ENCODE assay signal across 9 cellular contexts in genomic region chr15:64865998-64866520, GRCh38. TPM values are rescaled to one million over a fixed set of nuclear protein-coding genes. Genes with fewer than 3 reads are reported as not detected.
DNase-seq lines count a peak whose midpoint lies in the region; ATAC-seq, FAIRE-seq and TF ChIP-seq lines count a peak whose summit lies in the region.
"Had no signal": no experiment of that assay in that cellular context is flagged by ENCODE, and none has a peak within 500 bp of the region (broad histone marks: within the 10 kb centered on the region; RNA-seq: fewer than 3 reads in every experiment).

No MANE protein-coding gene starts in this region.

- peaks cover 14% of the 10 kb centered on the region for H3K79me2 ChIP-seq in GM23248 (ENCODE audit: insufficient read depth)
- H3K79me2 ChIP-seq in astrocyte (ENCODE audit: insufficient read depth, low read length) = no peaks in the 10 kb centered on the region

- H3K4me1 ChIP-seq in GM23248 (ENCODE audit: insufficient read depth) (peaks cover 13% of the 10 kb centered on the region), astrocyte (ENCODE audit: insufficient read depth, low read length) (peaks cover 16% of the 10 kb centered on the region), iPS DF 6.9 (ENCODE audit: control insufficient read depth, insufficient read depth, low read length) (peaks cover 14% of the 10 kb centered on the region), sigmoid colon (peaks cover 0 to 42% (median 25%) of the 10 kb centered on the region in 4 donors)

- peak overlapping the region; percentile 18; the same call in 1 of the 2 replicates for H3K9ac ChIP-seq in GM23248
- H3K9ac ChIP-seq in astrocyte (ENCODE audit: low read length) = peak overlapping the region; percentile 17

- H3K27me3 Mint-ChIP-seq in astrocyte (ENCODE audit: low read depth, unreplicated experiment) = no peaks in the 10 kb centered on the region
- H3K27me3 Mint-ChIP-seq: activated T-cell treated with anti-CD3 and anti-CD28 coated beads, Interleukin-2, amount 50 U/mL, for 24 hours had no signal

- no peak overlapping the region for H2AFZ ChIP-seq in GM23248
- no peak overlapping the region for H2AFZ ChIP-seq in astrocyte (ENCODE audit: low read depth, low read length)

- H3K4me3 Mint-ChIP-seq in astrocyte (ENCODE audit: unreplicated experiment) = no peak overlapping the region
- H3K4me3 Mint-ChIP-seq: activated T-cell treated with anti-CD3 and anti-CD28 coated beads, Interleukin-2, amount 50 U/mL, for 24 hours had no signal

- H3K27ac Mint-ChIP-seq in astrocyte (ENCODE audit: unreplicated experiment) = no peak overlapping the region
- H3K27ac Mint-ChIP-seq in activated naive CD4-positive, alpha-beta T cell treated with anti-CD3 and anti-CD28 coated beads, Interleukin-2, amount 50 U/mL, for 72 hours = no peak overlapping the region

- no peak for TF ChIP-seq POLR2A in sigmoid colon (IDR thresholded peaks at IDR 0.05)

- H3F3A ChIP-seq in GM23248 (ENCODE audit: insufficient read depth) = 0 out of 2 replicates have a peak, but pooled peaks cover 7% of the 10 kb centered on the region

- in situ Hi-C loops in GM23248 (cut with MboI) = no loop called here

- intact Hi-C loops in sigmoid colon (cut with DNase I) = no loop called here

- no peaks in the 10 kb centered on the region for H3K9me3 Mint-ChIP-seq in astrocyte (ENCODE audit: unreplicated experiment)
- no peaks in the 10 kb centered on the region for H3K9me3 Mint-ChIP-seq in activated naive CD4-positive, alpha-beta T cell treated with anti-CD3 and anti-CD28 coated beads, Interleukin-2, amount 50 U/mL, for 72 hours
- H3K9me3 Mint-ChIP-seq: activated T-cell treated with anti-CD3 and anti-CD28 coated beads, Interleukin-2, amount 50 U/mL, for 24 hours had no signal

- H3K27ac ChIP-seq in GM23248 (peak overlapping the region; percentile 46), astrocyte (ENCODE audit: low read depth, low read length) (peak overlapping the region; percentile 13), iPS DF 6.9 (ENCODE audit: low read length) (no peak overlapping the region), sigmoid colon (peak overlapping the region; percentile 52 to 71 (median 58))

- H3K9me3 ChIP-seq in GM23248 (ENCODE audit: low read depth) = no peaks in the 10 kb centered on the region
- H3K9me3 ChIP-seq in astrocyte (ENCODE audit: insufficient read depth, low read depth, low read length) = no peaks in the 10 kb centered on the region
- no peaks in the 10 kb centered on the region for H3K9me3 ChIP-seq in iPS DF 6.9 (ENCODE audit: control insufficient read depth, insufficient read depth, low read length)
- H3K9me3 ChIP-seq in sigmoid colon = no peaks in the 10 kb centered on the region

- no peaks in the 10 kb centered on the region for H3K27me3 ChIP-seq in GM23248 (replicated peaks; ENCODE audit: insufficient read depth)
- no peaks in the 10 kb centered on the region for H3K27me3 ChIP-seq in astrocyte (ENCODE audit: insufficient read depth, low read length)
- no peaks in the 10 kb centered on the region for H3K27me3 ChIP-seq in iPS DF 6.9 (ENCODE audit: control insufficient read depth, insufficient read depth, low read length)
- H3K27me3 ChIP-seq in sigmoid colon = no peaks in the 10 kb centered on the region

- H3K36me3 Mint-ChIP-seq in astrocyte (ENCODE audit: low read depth, unreplicated experiment) = peaks cover 12% of the 10 kb centered on the region
- no peaks in the 10 kb centered on the region for H3K36me3 Mint-ChIP-seq in activated naive CD4-positive, alpha-beta T cell treated with anti-CD3 and anti-CD28 coated beads, Interleukin-2, amount 50 U/mL, for 72 hours

- 35 to 55% methylated on average over 4 to 6 of the region's 6 CpGs for whole genome bisulfite sequencing in GM23248 (ENCODE audit: low coverage in 1 of 2, low lambda C conversion rate in 2 of 2, missing lambda C conversion rate in 2 of 2), 2 experiments
- no CpG with 5 or more reads among the region's 6 CpGs for WGBS in iPS DF 6.9 (ENCODE audit: insufficient coverage, insufficient read length)
- 75 to 76% methylated on average over 6 of the region's 6 CpGs for WGBS in sigmoid colon, 2 donors

- H3K36me3 ChIP-seq in GM23248 (ENCODE audit: low read depth) (no peaks in the 10 kb centered on the region; the same call in 1 of the 2 replicates), astrocyte (ENCODE audit: insufficient read depth, low read length) (no peaks in the 10 kb centered on the region), iPS DF 6.9 (ENCODE audit: control insufficient read depth, insufficient read depth, low read length) (peaks cover 7% of the 10 kb centered on the region; the same call in 1 of the 2 replicates), sigmoid colon (peaks cover 12 to 46% (median 20%) of the 10 kb centered on the region in 4 donors)

- H3K4me3 ChIP-seq in GM23248 (no peak overlapping the region), astrocyte (ENCODE audit: insufficient read depth, low read depth, low read length) (no peak overlapping the region), iPS DF 6.9 (ENCODE audit: low read length) (no peak overlapping the region), sigmoid colon (no peak overlapping the region)

- H3K9me2 ChIP-seq in GM23248 (ENCODE audit: insufficient read depth) = no peaks in the 10 kb centered on the region

- no peak for ATAC-seq in GM21529 (IDR thresholded peaks at IDR 0.05; ENCODE audit: unreplicated experiment)
- ATAC-seq in activated naive CD4-positive, alpha-beta T cell treated with anti-CD3 and anti-CD28 coated beads, Interleukin-2, amount 50 U/mL, for 72 hours = no peak

- FAIRE-seq in astrocyte (lab: Jason Lieb, UNC) = peak; percentile 37

- peak overlapping the region; percentile 4 for H3K4me2 ChIP-seq in GM23248 (ENCODE audit: unreplicated experiment)
- H3K4me2 ChIP-seq in astrocyte (ENCODE audit: low read length) = peak overlapping the region; percentile 52

- H3K4me1 Mint-ChIP-seq in astrocyte (ENCODE audit: low read depth, unreplicated experiment) = peaks cover 24% of the 10 kb centered on the region

- no peaks in the 10 kb centered on the region for H4K20me1 ChIP-seq in GM23248 (ENCODE audit: insufficient read depth)
- peaks cover 18% of the 10 kb centered on the region for H4K20me1 ChIP-seq in astrocyte (ENCODE audit: insufficient read depth, low read length)

- no peak for TF ChIP-seq EP300 in sigmoid colon (IDR thresholded peaks at IDR 0.05)

- DNase-seq in GM23248 (peak; percentile 69), astrocyte (ENCODE audit: low read depth) (peak; percentile 84), iPS DF 6.9 (ENCODE audit: low read depth, low spot score) (peak; percentile 61), sigmoid colon (no peak), HK-2 (ENCODE audit: unreplicated experiment) (no peak)
- DNase-seq in activated CD4-positive, alpha-beta T cell treated with anti-CD3 and anti-CD28 coated beads, Interleukin-2, amount 50 U/mL, for 1 hour = no peak
- DNase-seq in activated naive CD4-positive, alpha-beta T cell treated with anti-CD3 and anti-CD28 coated beads, Interleukin-2, amount 50 U/mL, for 72 hours (ENCODE audit: low spot score in 2 of 2) = no peak
- DNase-seq: activated T-cell treated with anti-CD3 and anti-CD28 coated beads, Interleukin-2, amount 50 U/mL, for 24 hours had no signal

- TF ChIP-seq CTCF in astrocyte (IDR thresholded peaks at IDR 0.05; ENCODE audit: insufficient read depth, low read depth, low read length) = no peak
- no peak for TF ChIP-seq CTCF in sigmoid colon (IDR thresholded peaks at IDR 0.05)

RNA-seq across cellular contexts. Expression of gene PLEKHO2, which starts 24.3 kb away (rescaled TPM):
- 27.2 and 35.3 TPM in 2 replicates for total RNA-seq in GM23248 (2014; rRNA removed; shearing (Covaris generic))
- 30.7 and 32.3 TPM in 2 replicates for polyA plus RNA-seq in GM23248 (2016; fragmentation: Nextera tagmentation; extraction: Ambion mirVana)
- 11.5 and 12.1 TPM in 2 replicates for total RNA-seq in astrocyte
- 10 to 100 TPM; 20.1 to 43.4 (median 23.0) TPM for total RNA-seq in sigmoid colon
- 10 to 100 TPM; 11.4 to 17.9 (median 12.7) TPM for polyA plus RNA-seq in sigmoid colon
- 10 to 100 TPM; 13.7 to 16.1 TPM for total RNA-seq in activated naive CD4-positive, alpha-beta T cell treated with anti-CD3 and anti-CD28 coated beads, Interleukin-2, amount 50 U/mL, for 72 hours

RNA-seq across cellular contexts. Expression of gene PIF1, which starts 40.6 kb away (rescaled TPM):
- total RNA-seq in GM23248 (2014; rRNA removed; shearing (Covaris generic)) = 9.7 and 11.3 TPM in 2 replicates
- 7.0 and 8.1 TPM in 2 replicates for polyA plus RNA-seq in GM23248 (2016; fragmentation: Nextera tagmentation; extraction: Ambion mirVana)
- 0.48 and 1.7 TPM in 2 replicates for total RNA-seq in astrocyte
- total RNA-seq in sigmoid colon = 1 to 10 TPM; 1.2 to 6.9 (median 2.5) TPM
- polyA plus RNA-seq in sigmoid colon = 10 to 100 TPM in 1 of 3 donors, 1 to 10 TPM in 1, under 1 TPM in 1; 0.69 to 12.9 (median 2.4) TPM
- 10 to 100 TPM; 47.5 to 56.0 TPM for total RNA-seq in activated naive CD4-positive, alpha-beta T cell treated with anti-CD3 and anti-CD28 coated beads, Interleukin-2, amount 50 U/mL, for 72 hours

RNA-seq across cellular contexts. Expression of gene ANKDD1A, which starts 45.6 kb away (rescaled TPM):
- 3.1 and 3.3 TPM in 2 replicates for total RNA-seq in GM23248 (2014; rRNA removed; shearing (Covaris generic))
- polyA plus RNA-seq in GM23248 (2016; fragmentation: Nextera tagmentation; extraction: Ambion mirVana) (2.7 and 3.5 TPM in 2 replicates), sigmoid colon (1 to 10 TPM in 1 of 3 donors, under 1 TPM in 1, not detected in 1; 0.60 to 1.1 TPM)
- total RNA-seq in astrocyte (1.1 and 1.6 TPM in 2 replicates), sigmoid colon (1 to 10 TPM; 4.9 to 9.4 (median 8.0) TPM)
- 1 to 10 TPM; 3.8 to 8.9 TPM for total RNA-seq in activated naive CD4-positive, alpha-beta T cell treated with anti-CD3 and anti-CD28 coated beads, Interleukin-2, amount 50 U/mL, for 72 hours

Comparison
In these comparisons a context has a peak if more than half of its experiments do, and no peak if none do; other contexts are left out.
1. DNase-seq: peak in GM23248 (single experiment), astrocyte (single experiment) and iPS DF 6.9 (single experiment); none in sigmoid colon (single experiment), HK-2 (single experiment), activated CD4-positive, alpha-beta T cell treated with anti-CD3 and anti-CD28 coated beads, Interleukin-2, amount 50 U/mL, for 1 hour (single experiment) and activated naive CD4-positive, alpha-beta T cell treated with anti-CD3 and anti-CD28 coated beads, Interleukin-2, amount 50 U/mL, for 72 hours (0 of 2).